9 cellular contexts compared by ENCODE assay signal in genomic region chr16:6684076-6684673, GRCh38.
A peak's percentile ranks its signal among the peaks of the same experiment; 100 is the strongest.
DNase-seq lines count a peak whose midpoint lies in the region; ATAC-seq and TF ChIP-seq lines count a peak whose summit lies in the region.
"Had no signal": no experiment of that assay in that cellular context is flagged by ENCODE, and none has a peak within 500 bp of the region (broad histone marks: within the 10 kb centered on the region; RNA-seq: fewer than 3 reads in every experiment).

No MANE protein-coding gene starts in this region.

- H3K27me3 Mint-ChIP-seq in progenitor cell of endocrine pancreas, result peaks cover 40% of the 10 kb centered on the region
- H3K27me3 Mint-ChIP-seq: memory B cell had no signal

- no peak overlapping the region for H3K4me3 Mint-ChIP-seq in progenitor cell of endocrine pancreas (ENCODE audit: low read depth)
- H3K4me3 Mint-ChIP-seq: memory B cell had no signal

- H3K9me3 Mint-ChIP-seq in progenitor cell of endocrine pancreas (ENCODE audit: low read depth), result peaks cover 4% of the 10 kb centered on the region

- no peaks in the 10 kb centered on the region for H3K36me3 Mint-ChIP-seq in progenitor cell of endocrine pancreas (ENCODE audit: insufficient read depth)
- H3K36me3 Mint-ChIP-seq: memory B cell had no signal

- H3K27ac Mint-ChIP-seq in progenitor cell of endocrine pancreas, result no peak overlapping the region
- H3K27ac Mint-ChIP-seq: memory B cell had no signal

- DNase-seq in activated T-cell treated with anti-CD3 and anti-CD28 coated beads for 48 hours (ENCODE audit: low read depth) (peak; percentile 1), NCI-H2227 (lab: John Stamatoyannopoulos, UW; ENCODE audit: unreplicated experiment) (peak; percentile 38), choroid plexus epithelial cell (ENCODE audit: low read depth) (peak; percentile 18), progenitor cell of endocrine pancreas (ENCODE audit: low spot score, unreplicated experiment) (no peak)
- no peak for DNase-seq in activated T-cell treated with anti-CD3 and anti-CD28 coated beads, Interleukin-2, amount 50 U/mL, for 1 hour

- H3K4me3 ChIP-seq in choroid plexus epithelial cell (ENCODE audit: low read depth, low read length), result no peak overlapping the region

- no peak for ATAC-seq in GM21515 (IDR thresholded peaks at IDR 0.05; ENCODE audit: unreplicated experiment)
- ATAC-seq in HG03097 (IDR thresholded peaks at IDR 0.05; ENCODE audit: low FRiP score, unreplicated experiment), result no peak
- no peak for ATAC-seq in HG03108 (IDR thresholded peaks at IDR 0.05; ENCODE audit: unreplicated experiment)

- TF ChIP-seq CTCF in choroid plexus epithelial cell (conservative IDR thresholded peaks at IDR 0.05; ENCODE audit: low read depth, low read length), result peak; percentile 41
- peak; percentile 77 for TF ChIP-seq CTCF in progenitor cell of endocrine pancreas (IDR thresholded peaks at IDR 0.05; ENCODE audit: unreplicated experiment)

- no peaks in the 10 kb centered on the region for H3K4me1 Mint-ChIP-seq in progenitor cell of endocrine pancreas (ENCODE audit: low read depth)
- H3K4me1 Mint-ChIP-seq: memory B cell had no signal

Comparison
In these comparisons a context has a peak if more than half of its experiments do, and no peak if none do; other contexts are left out.
1. DNase-seq: peak in activated T-cell treated with anti-CD3 and anti-CD28 coated beads for 48 hours (single experiment), NCI-H2227 (single experiment) and choroid plexus epithelial cell (single experiment); none in activated T-cell treated with anti-CD3 and anti-CD28 coated beads, Interleukin-2, amount 50 U/mL, for 1 hour (single experiment) and progenitor cell of endocrine pancreas (single experiment).